In genomic region chr5:139668924-139669680, GRCh38 we compare ENCODE assay signal across 8 cellular contexts. TPM values are rescaled to one million over a fixed set of nuclear protein-coding genes. Genes with fewer than 3 reads are reported as not detected.
DNase-seq lines count a peak whose midpoint lies in the region; ATAC-seq and TF ChIP-seq lines count a peak whose summit lies in the region.

No MANE protein-coding gene starts in this region.

- H3K4me3 ChIP-seq in ACC112 (ENCODE audit: low read depth, low read length) (peak overlapping the region; percentile 72), HCT116 (replicated peaks in 1 of 2; ENCODE audit: low read depth in 1 of 2, low read length in 2 of 2) (peak overlapping the region in 1 of 2 experiments; percentile 29; a peak in 1 of 4 replicates), muscle layer of duodenum (ENCODE audit: low read depth in 1 of 2, low read length in 2 of 2) (peak overlapping the region; percentile 48 to 61)

- no peak for TF ChIP-seq RAD21 in HCT116 (IDR thresholded peaks at IDR 0.05; ENCODE audit: low read depth)

- H3K9ac ChIP-seq in HCT116 (ENCODE audit: low read length) = peak overlapping the region; percentile 72

- RAD21 ChIA-PET in HCT116 (lab: Charles Lee; ENCODE audit: low non-redundant PET in 1 of 2, low total read pairs in 2 of 2, uncharacterized antibody in 2 of 2, unreplicated experiment in 2 of 2) = no interaction called here

- no peak for TF ChIP-seq POLR2A in HCT116 (IDR thresholded peaks at IDR 0.05; ENCODE audit: borderline replicate concordance, extremely low read depth, insufficient read depth, insufficient read length)

- POLR2A ChIA-PET in HCT116 (lab: Charles Lee) = no interaction called here

- peak overlapping the region; percentile 79 for H3K27ac ChIP-seq in ACC112 (ENCODE audit: low read depth, low read length)
- peak overlapping the region; percentile 79 for H3K27ac ChIP-seq in HCT116 (ENCODE audit: low read depth, low read length)
- H3K27ac ChIP-seq in muscle layer of duodenum (ENCODE audit: low read length) = peak overlapping the region; percentile 74

- no peak for TF ChIP-seq CTCF in HCT116 (IDR thresholded peaks at IDR 0.05 in 2 of 3, conservative IDR thresholded peaks at IDR 0.05 in 1 of 3; ENCODE audit: borderline replicate concordance in 1 of 3, insufficient read depth in 1 of 3, low read depth in 2 of 3, low read length in 2 of 3)
- no peak for TF ChIP-seq CTCF in brain (conservative IDR thresholded peaks at IDR 0.05)

- no peaks in the 10 kb centered on the region for H4K20me1 ChIP-seq in HCT116 (ENCODE audit: insufficient read depth)

- H3K27ac Mint-ChIP-seq in brain = peak overlapping the region; percentile 96 to 99 (median 97)

- H3K27me3 Mint-ChIP-seq in brain = peaks cover 1% of the 10 kb centered on the region

- H3K9me3 ChIP-seq in HCT116 (ENCODE audit: control insufficient read depth in 1 of 2, insufficient read depth in 1 of 2, low read depth in 1 of 2, low read length in 2 of 2) (no peaks in the 10 kb centered on the region), muscle layer of duodenum (ENCODE audit: control insufficient read depth in 1 of 2, low read length in 2 of 2) (no peaks in the 10 kb centered on the region)

- no peak overlapping the region for H2AFZ ChIP-seq in ACC112 (ENCODE audit: low read length, unreplicated experiment)
- no peak overlapping the region for H2AFZ ChIP-seq in HCT116 (ENCODE audit: low read depth, low read length, poor library complexity, severe bottlenecking)

- no peaks in the 10 kb centered on the region for H3K36me3 ChIP-seq in ACC112 (ENCODE audit: insufficient read depth, low read length)
- H3K36me3 ChIP-seq in HCT116 (ENCODE audit: control insufficient read depth in 1 of 2, insufficient read depth in 2 of 2, low read length in 2 of 2) = peaks cover 0 to 4% of the 10 kb centered on the region in 2 experiments; a peak in 1 of 4 replicates
- H3K36me3 ChIP-seq in muscle layer of duodenum (ENCODE audit: control insufficient read depth in 1 of 2, insufficient read depth in 2 of 2, low read length in 2 of 2) = no peaks in the 10 kb centered on the region

- H3K9me3 Mint-ChIP-seq in brain = no peaks in the 10 kb centered on the region

- H3K27me3 ChIP-seq in ACC112 (ENCODE audit: insufficient read depth, low read length) (no peaks in the 10 kb centered on the region), HCT116 (ENCODE audit: insufficient read depth, low read length) (no peaks in the 10 kb centered on the region), muscle layer of duodenum (ENCODE audit: low read depth, low read length) (no peaks in the 10 kb centered on the region)

- no peaks in the 10 kb centered on the region for H3K36me3 Mint-ChIP-seq in brain

- peak overlapping the region; percentile 65 to 81 (median 71) for H3K4me3 Mint-ChIP-seq in brain

- no peak for ATAC-seq in HCT116
- ATAC-seq in GM18520 (IDR thresholded peaks at IDR 0.05; ENCODE audit: unreplicated experiment) = no peak

- no peak for DNase-seq in HCT116 (ENCODE audit: low read depth, low spot score)
- DNase-seq in NCI-H345 treated with DMSO at 0.1 percent for 48 hours (lab: John Stamatoyannopoulos, UW; ENCODE audit: unreplicated experiment) = no peak
- DNase-seq in stimulated activated CD4-positive, alpha-beta T cell treated with anti-CD3 and anti-CD28 coated beads, Interleukin-4, amount 100 ng/mL, for 1 hour = no peak
- no peak for DNase-seq in NCI-H2029 treated with DMSO at 0.1 percent for 48 hours (lab: John Stamatoyannopoulos, UW)

- no peaks in the 10 kb centered on the region for H3K9me2 ChIP-seq in HCT116 (ENCODE audit: insufficient read depth)

- peaks cover 58% of the 10 kb centered on the region for H3K4me1 ChIP-seq in ACC112 (ENCODE audit: control insufficient read depth, insufficient read depth, low read length, unreplicated experiment)
- peaks cover 30 to 46% of the 10 kb centered on the region in 2 experiments for H3K4me1 ChIP-seq in HCT116 (ENCODE audit: control insufficient read depth in 1 of 2, insufficient read depth in 2 of 2, low read length in 2 of 2)
- H3K4me1 ChIP-seq in muscle layer of duodenum (ENCODE audit: control insufficient read depth in 1 of 2, insufficient read depth in 2 of 2, low read length in 2 of 2) = peaks cover 42 to 61% of the 10 kb centered on the region in 2 donors

- peak overlapping the region; percentile 87 for H3K4me2 ChIP-seq in HCT116 (ENCODE audit: low read length)

- peaks cover 98% of the 10 kb centered on the region for H3K4me1 Mint-ChIP-seq in brain

- CTCF ChIA-PET in HCT116 (lab: Charles Lee) = no interaction called here

- intact Hi-C loops in HCT116 (cut with micrococcal nuclease) = no loop called here

- no TSS peak for BruUV-seq in HCT116 (replicated peaks; lab: Mats Ljungman, UMichigan)

- H3K79me2 ChIP-seq in ACC112 (ENCODE audit: control insufficient read depth, insufficient read depth, low read length, unreplicated experiment) (peaks cover 95% of the 10 kb centered on the region), HCT116 (ENCODE audit: insufficient read depth, low read length) (peaks cover 94% of the 10 kb centered on the region)

TF ChIP-seq in HCT116, 20 proteins besides CTCF, POLR2A, EP300 and RAD21:
- TF ChIP-seq ZNF274 (IDR thresholded peaks at IDR 0.05; ENCODE audit: low read depth, low read length) = no peak
- TF ChIP-seq ELF1 (IDR thresholded peaks at IDR 0.05; ENCODE audit: borderline replicate concordance, low read depth) = no peak
- TF ChIP-seq CBX3 (IDR thresholded peaks at IDR 0.05; ENCODE audit: low read depth) = no peak
- no peak for TF ChIP-seq YY1 (IDR thresholded peaks at IDR 0.05; ENCODE audit: extremely low read depth, insufficient replicate concordance, low read depth, low read length)
- TF ChIP-seq CEBPB (IDR thresholded peaks at IDR 0.05; ENCODE audit: low read depth) = no peak
- TF ChIP-seq, protein P1, sequence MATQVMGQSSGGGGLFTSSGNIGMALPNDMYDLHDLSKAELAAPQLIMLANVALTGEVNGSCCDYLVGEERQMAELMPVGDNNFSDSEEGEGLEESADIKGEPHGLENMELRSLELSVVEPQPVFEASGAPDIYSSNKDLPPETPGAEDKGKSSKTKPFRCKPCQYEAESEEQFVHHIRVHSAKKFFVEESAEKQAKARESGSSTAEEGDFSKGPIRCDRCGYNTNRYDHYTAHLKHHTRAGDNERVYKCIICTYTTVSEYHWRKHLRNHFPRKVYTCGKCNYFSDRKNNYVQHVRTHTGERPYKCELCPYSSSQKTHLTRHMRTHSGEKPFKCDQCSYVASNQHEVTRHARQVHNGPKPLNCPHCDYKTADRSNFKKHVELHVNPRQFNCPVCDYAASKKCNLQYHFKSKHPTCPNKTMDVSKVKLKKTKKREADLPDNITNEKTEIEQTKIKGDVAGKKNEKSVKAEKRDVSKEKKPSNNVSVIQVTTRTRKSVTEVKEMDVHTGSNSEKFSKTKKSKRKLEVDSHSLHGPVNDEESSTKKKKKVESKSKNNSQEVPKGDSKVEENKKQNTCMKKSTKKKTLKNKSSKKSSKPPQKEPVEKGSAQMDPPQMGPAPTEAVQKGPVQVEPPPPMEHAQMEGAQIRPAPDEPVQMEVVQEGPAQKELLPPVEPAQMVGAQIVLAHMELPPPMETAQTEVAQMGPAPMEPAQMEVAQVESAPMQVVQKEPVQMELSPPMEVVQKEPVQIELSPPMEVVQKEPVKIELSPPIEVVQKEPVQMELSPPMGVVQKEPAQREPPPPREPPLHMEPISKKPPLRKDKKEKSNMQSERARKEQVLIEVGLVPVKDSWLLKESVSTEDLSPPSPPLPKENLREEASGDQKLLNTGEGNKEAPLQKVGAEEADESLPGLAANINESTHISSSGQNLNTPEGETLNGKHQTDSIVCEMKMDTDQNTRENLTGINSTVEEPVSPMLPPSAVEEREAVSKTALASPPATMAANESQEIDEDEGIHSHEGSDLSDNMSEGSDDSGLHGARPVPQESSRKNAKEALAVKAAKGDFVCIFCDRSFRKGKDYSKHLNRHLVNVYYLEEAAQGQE (IDR thresholded peaks at IDR 0.05; ENCODE audit: low read depth) = no peak
- no peak for TF ChIP-seq SRF (IDR thresholded peaks at IDR 0.05; ENCODE audit: low read depth)
- TF ChIP-seq, protein P2, sequence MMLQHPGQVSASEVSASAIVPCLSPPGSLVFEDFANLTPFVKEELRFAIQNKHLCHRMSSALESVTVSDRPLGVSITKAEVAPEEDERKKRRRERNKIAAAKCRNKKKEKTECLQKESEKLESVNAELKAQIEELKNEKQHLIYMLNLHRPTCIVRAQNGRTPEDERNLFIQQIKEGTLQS (IDR thresholded peaks at IDR 0.05) = no peak
- TF ChIP-seq SP1 (IDR thresholded peaks at IDR 0.05; ENCODE audit: low read depth) = no peak
- TF ChIP-seq ZFX (IDR thresholded peaks at IDR 0.05) = no peak
- no peak for TF ChIP-seq FOSL1 (IDR thresholded peaks at IDR 0.05; ENCODE audit: low read depth)
- TF ChIP-seq EZH2 (IDR thresholded peaks at IDR 0.05) = no peak

RNA-seq across cellular contexts. Expression of gene CXXC5, which starts 21.0 kb away (rescaled TPM):
- 43.1 TPM for total RNA-seq in HCT116 (2021; ENCODE audit: unreplicated experiment)
- polyA plus RNA-seq in HCT116 (2012) = 34.4 and 46.2 TPM in 2 replicates
- polyA plus RNA-seq in brain (ENCODE audit: insufficient read depth, low read depth, low replicate concordance) = 79.7 TPM
